Comparison of ENCODE assay signal across 1 cellular context in the genomic region with DNA sequence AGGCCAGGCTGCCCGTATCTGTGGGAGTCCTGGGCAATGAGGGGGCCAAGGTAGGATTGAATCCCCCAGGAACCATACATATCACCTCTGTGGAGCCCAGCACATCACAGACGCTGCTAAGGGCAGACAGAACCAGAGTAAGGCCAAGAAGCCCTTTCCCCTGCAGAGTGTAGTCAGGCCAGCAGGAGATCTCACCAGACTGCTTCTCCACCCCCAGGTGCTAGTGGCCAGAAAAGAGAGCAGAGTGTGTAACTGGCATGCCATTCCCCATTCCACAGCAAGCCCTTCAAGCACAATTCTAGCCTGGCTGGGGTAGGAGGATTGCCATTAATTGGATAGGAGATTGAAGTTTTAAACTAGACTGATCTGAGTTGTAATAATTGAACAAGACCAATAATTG.
TF ChIP-seq lines count a peak whose summit lies in the region.

No MANE protein-coding gene starts in this region.

TF ChIP-seq in H1, 55 proteins besides CTCF, POLR2A, EP300 and RAD21:
- TF ChIP-seq, protein P1, sequence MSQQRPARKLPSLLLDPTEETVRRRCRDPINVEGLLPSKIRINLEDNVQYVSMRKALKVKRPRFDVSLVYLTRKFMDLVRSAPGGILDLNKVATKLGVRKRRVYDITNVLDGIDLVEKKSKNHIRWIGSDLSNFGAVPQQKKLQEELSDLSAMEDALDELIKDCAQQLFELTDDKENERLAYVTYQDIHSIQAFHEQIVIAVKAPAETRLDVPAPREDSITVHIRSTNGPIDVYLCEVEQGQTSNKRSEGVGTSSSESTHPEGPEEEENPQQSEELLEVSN (IDR thresholded peaks at IDR 0.05) = no peak
- TF ChIP-seq JUN (IDR thresholded peaks at IDR 0.05; ENCODE audit: low read depth, low read length) (no peak), CBX8 (IDR thresholded peaks at IDR 0.05; ENCODE audit: borderline replicate concordance, low read depth, low read length) (no peak), SIRT6 (IDR thresholded peaks at IDR 0.05; ENCODE audit: low read length) (no peak), TAF7 (optimal IDR thresholded peaks at IDR 0.05; ENCODE audit: borderline replicate concordance, low read depth, low read length) (no peak), CHD1 (IDR thresholded peaks at IDR 0.05; ENCODE audit: low read depth, low read length) (no peak), TAF1 (IDR thresholded peaks at IDR 0.05; ENCODE audit: low read depth, low read length) (no peak), RFX5 (IDR thresholded peaks at IDR 0.05; ENCODE audit: borderline replicate concordance, low read depth, low read length) (no peak), KDM5A (IDR thresholded peaks at IDR 0.05; ENCODE audit: low read length) (no peak)
